ENCODE assay signal across 15 cellular contexts in genomic region chr18:23068692-23069305, GRCh38.
DNase-seq lines count a peak whose midpoint lies in the region; ATAC-seq and TF ChIP-seq lines count a peak whose summit lies in the region.
"Had no signal": no experiment of that assay in that cellular context is flagged by ENCODE, and none has a peak within 500 bp of the region (broad histone marks: within the 10 kb centered on the region; RNA-seq: fewer than 3 reads in every experiment).

No MANE protein-coding gene starts in this region.

- no peak overlapping the region for H3K23ac ChIP-seq in mesenchymal stem cell (ENCODE audit: low read length in 2 of 2)

- peak; percentile 36 for ATAC-seq in left lung
- ATAC-seq: PC-3 had no signal

- H2AFZ ChIP-seq in OCI-LY7 (ENCODE audit: low read length), result peak overlapping the region; percentile 62; the same call in 1 of the 2 replicates
- H2AFZ ChIP-seq in mesenchymal stem cell (ENCODE audit: low read depth, low read length), result no peak overlapping the region
- H2AFZ ChIP-seq: hepatocyte, parathyroid adenoma had no signal

- peak overlapping the region; percentile 39 to 91 (median 85); a peak in 20 of 22 replicates for H3K4me2 ChIP-seq in BLaER1 treated with 17β-estradiol and CSF1 and Interleukin-3, amounts not matched to agents 10 nM and 100 nM
- H3K4me2 ChIP-seq in OCI-LY7 (ENCODE audit: low read length), result no peak overlapping the region
- no peak overlapping the region for H3K4me2 ChIP-seq in mesenchymal stem cell (ENCODE audit: low read length, poor library complexity, severe bottlenecking)
- H3K4me2 ChIP-seq: hepatocyte had no signal

- no peaks in the 10 kb centered on the region for H3K79me2 ChIP-seq in OCI-LY7 (ENCODE audit: insufficient read depth, low read depth, low read length)
- H3K79me2 ChIP-seq: hepatocyte, parathyroid adenoma had no signal

- H3K27ac ChIP-seq in BLaER1 treated with 17β-estradiol and CSF1 and Interleukin-3, amounts not matched to agents 10 nM and 100 nM, result peak overlapping the region in 7 of 11 experiments; percentile 30 to 85 (median 79); a peak in 11 of 22 replicates
- H3K27ac ChIP-seq in HEK293 (ENCODE audit: extremely low read depth, low read depth, low read length) (no peak overlapping the region), OCI-LY7 (ENCODE audit: low read depth, low read length, poor library complexity, severe bottlenecking) (no peak overlapping the region), left lung (peak overlapping the region in 1 of 2 donors; percentile 45), mesenchymal stem cell (ENCODE audit: low read length, poor library complexity, severe bottlenecking) (no peak overlapping the region)
- H3K27ac ChIP-seq: hepatocyte, parathyroid adenoma had no signal

- no peak for DNase-seq in OCI-LY7 (ENCODE audit: low spot score)
- DNase-seq in left lung, result no peak
- no peak for DNase-seq in mesenchymal stem cell
- no peak for DNase-seq in DMS53 treated with DMSO at 0.1 percent for 48 hours (lab: John Stamatoyannopoulos, UW; ENCODE audit: unreplicated experiment)
- DNase-seq in stimulated activated naive CD4-positive, alpha-beta T cell treated with Interleukin-2 at 50 U/mL for 16 hours (lab: John Stamatoyannopoulos, UW), result no peak
- DNase-seq in stimulated activated CD4-positive, alpha-beta T cell treated with anti-CD3 and anti-CD28 coated beads, Interleukin-1b, Interleukin-23, amount 100 ng/mL, for 48 hours, result no peak
- DNase-seq: amygdala, kidney glomerular epithelial cell, NCI-H1417 treated with DMSO at 0.1 percent for 48 hours, NCI-H226, PC-3 had no signal

- H3K4ac ChIP-seq in mesenchymal stem cell (ENCODE audit: low read depth in 1 of 2, low read length in 2 of 2), result no peak overlapping the region

- H2BK5ac ChIP-seq in mesenchymal stem cell (ENCODE audit: low read depth, low read length, poor library complexity, severe bottlenecking), result no peak overlapping the region

- H3K9me3 ChIP-seq in BLaER1 treated with 17β-estradiol and CSF1 and Interleukin-3, amounts not matched to agents 10 nM and 100 nM (replicated peaks in 1 of 11), result peaks cover 5 to 19% (median 9%) of the 10 kb centered on the region in 11 experiments
- H3K9me3 ChIP-seq in HEK293 (ENCODE audit: control insufficient read depth, insufficient read depth, low read depth, low read length) (no peaks in the 10 kb centered on the region), OCI-LY7 (ENCODE audit: low read length) (no peaks in the 10 kb centered on the region), left lung (peaks cover 0 to 3% of the 10 kb centered on the region in 2 donors), mesenchymal stem cell (ENCODE audit: control insufficient read depth, low read length) (no peaks in the 10 kb centered on the region)

- CTCF ChIA-PET in HEK293 (lab: Yijun Ruan, JAX) (interaction anchor here (1.7 kb wide), 1 partner anchor 15 kb away, joined by 3 read pairs; no protein-coding TSS in a partner anchor), OCI-LY7 (lab: Charles Lee; ENCODE audit: unreplicated experiment) (no interaction called here)

- no peak overlapping the region for H2BK12ac ChIP-seq in mesenchymal stem cell (ENCODE audit: low read length in 2 of 2)

- no peak overlapping the region for H3K18ac ChIP-seq in mesenchymal stem cell (ENCODE audit: low read depth in 1 of 2, low read length in 2 of 2)

- POLR2A ChIA-PET in HEK293 (lab: Yijun Ruan, JAX), result no interaction called here
- POLR2A ChIA-PET in OCI-LY7 (lab: Charles Lee), result interaction anchor here (0.6 kb wide), 1 partner anchor 170 kb away, joined by 5 read pairs; no protein-coding TSS in a partner anchor

- no peak overlapping the region for H3K4me3 ChIP-seq in BLaER1 treated with 17β-estradiol and CSF1 and Interleukin-3, amounts not matched to agents 10 nM and 100 nM
- H3K4me3 ChIP-seq in HEK293 (ENCODE audit: low read depth, low read length) (no peak overlapping the region), OCI-LY7 (ENCODE audit: low read depth, low read length, poor library complexity, severe bottlenecking) (no peak overlapping the region), left lung (no peak overlapping the region), mesenchymal stem cell (ENCODE audit: insufficient read depth in 1 of 2, low read depth in 1 of 2, low read length in 2 of 2) (no peak overlapping the region)
- H3K4me3 ChIP-seq: hepatocyte had no signal

- BruUV-seq in OCI-LY7 (replicated peaks; lab: Mats Ljungman, UMichigan), result no TSS peak

- no peak overlapping the region for H4K8ac ChIP-seq in mesenchymal stem cell (ENCODE audit: low read length)

- no peaks in the 10 kb centered on the region for H3K9me2 ChIP-seq in OCI-LY7 (ENCODE audit: insufficient read depth, low read length)

- no peaks in the 10 kb centered on the region for H3K79me1 ChIP-seq in mesenchymal stem cell (replicated peaks; ENCODE audit: low read length, poor library complexity, severe bottlenecking)

- H3K36me3 ChIP-seq in BLaER1 treated with 17β-estradiol and CSF1 and Interleukin-3, amounts not matched to agents 10 nM and 100 nM, result no peaks in the 10 kb centered on the region
- H3K36me3 ChIP-seq in HEK293 (ENCODE audit: control insufficient read depth in 2 of 2, insufficient read depth in 1 of 2, low read length in 2 of 2), result no peaks in the 10 kb centered on the region
- H3K36me3 ChIP-seq in OCI-LY7 (ENCODE audit: insufficient read depth, low read length), result no peaks in the 10 kb centered on the region
- H3K36me3 ChIP-seq in left lung, result no peaks in the 10 kb centered on the region
- no peaks in the 10 kb centered on the region for H3K36me3 ChIP-seq in mesenchymal stem cell (ENCODE audit: control insufficient read depth in 1 of 2, insufficient read depth in 2 of 2, low read depth in 1 of 2, low read length in 2 of 2)

- intact Hi-C loops in OCI-LY7 (cut with micrococcal nuclease; ENCODE audit: unreplicated experiment) (no loop called here), left lung (cut with DNase I) (no loop called here)

- TF ChIP-seq CTCF in HEK293 (tag by site-specific recombination; IDR thresholded peaks at IDR 0.05) (no peak), OCI-LY7 (conservative IDR thresholded peaks at IDR 0.05; ENCODE audit: low read length) (no peak), left lung (IDR thresholded peaks at IDR 0.05) (no peak)

- 88% methylated on average over 6 of the region's 7 CpGs for WGBS in mesenchymal stem cell

- no peak overlapping the region for H4K91ac ChIP-seq in mesenchymal stem cell (ENCODE audit: low read length)

- H3K9ac ChIP-seq in BLaER1 treated with 17β-estradiol and CSF1 and Interleukin-3, amounts not matched to agents 10 nM and 100 nM, result peak overlapping the region in 2 of 11 experiments; percentile 47 to 50; a peak in 5 of 22 replicates
- no peak overlapping the region for H3K9ac ChIP-seq in mesenchymal stem cell (ENCODE audit: low read length)
- H3K9ac ChIP-seq: parathyroid adenoma had no signal

- no peak overlapping the region for H3K14ac ChIP-seq in mesenchymal stem cell (ENCODE audit: low read length in 2 of 2)

- no peak overlapping the region for H2AK5ac ChIP-seq in mesenchymal stem cell (ENCODE audit: low read length, severe bottlenecking)

- no peak overlapping the region for H2BK120ac ChIP-seq in mesenchymal stem cell (ENCODE audit: low read depth, low read length)

- no peaks in the 10 kb centered on the region for H4K20me1 ChIP-seq in BLaER1 treated with 17β-estradiol and CSF1 and Interleukin-3, amounts not matched to agents 10 nM and 100 nM
- no peaks in the 10 kb centered on the region for H4K20me1 ChIP-seq in OCI-LY7 (ENCODE audit: insufficient read depth, low read length)

- H3K4me1 ChIP-seq in BLaER1 treated with 17β-estradiol and CSF1 and Interleukin-3, amounts not matched to agents 10 nM and 100 nM, result peaks cover 45 to 72% (median 59%) of the 10 kb centered on the region in 10 experiments
- H3K4me1 ChIP-seq in HEK293 (ENCODE audit: control insufficient read depth, insufficient read depth, low read length) (no peaks in the 10 kb centered on the region), OCI-LY7 (ENCODE audit: insufficient read depth, low read length, poor library complexity, severe bottlenecking) (peaks cover 50% of the 10 kb centered on the region), left lung (peaks cover 0 to 41% of the 10 kb centered on the region in 2 donors), mesenchymal stem cell (ENCODE audit: control insufficient read depth, insufficient read depth, low read depth, low read length) (no peaks in the 10 kb centered on the region)
- H3K4me1 ChIP-seq: parathyroid adenoma had no signal

- H3K27me3 ChIP-seq in BLaER1 treated with 17β-estradiol and CSF1 and Interleukin-3, amounts not matched to agents 10 nM and 100 nM, result peaks cover 0 to 7% (median 0%) of the 10 kb centered on the region in 11 experiments; a peak in 1 of 22 replicates
- H3K27me3 ChIP-seq in left lung, result no peaks in the 10 kb centered on the region
- no peaks in the 10 kb centered on the region for H3K27me3 ChIP-seq in mesenchymal stem cell (ENCODE audit: control insufficient read depth in 1 of 2, insufficient read depth in 1 of 2, low read length in 2 of 2)
- H3K27me3 ChIP-seq: hepatocyte had no signal

- H2BK15ac ChIP-seq in mesenchymal stem cell (ENCODE audit: low read depth, poor library complexity, severe bottlenecking), result no peak overlapping the region

TF ChIP-seq in HEK293, 187 proteins besides CTCF, POLR2A, EP300 and RAD21:
- TF ChIP-seq ZNF398 (tag by site-specific recombination; IDR thresholded peaks at IDR 0.05) (0 out of 2 replicates have a peak, but pooled peaks have one; percentile 14), PBX3 (CRISPR knock-in tag; IDR thresholded peaks at IDR 0.05) (no peak)

Comparison
In these comparisons a context has a peak if more than half of its experiments do, and no peak if none do; other contexts are left out.
1. H3K27ac ChIP-seq: peak in BLaER1 treated with 17β-estradiol and CSF1 and Interleukin-3, amounts not matched to agents 10 nM and 100 nM (7 of 11); none in HEK293 (single experiment), OCI-LY7 (single experiment) and mesenchymal stem cell (single experiment).
2. H3K4me2 ChIP-seq: peak in BLaER1 treated with 17β-estradiol and CSF1 and Interleukin-3, amounts not matched to agents 10 nM and 100 nM (11 of 11); none in OCI-LY7 (single experiment) and mesenchymal stem cell (single experiment).